In the genomic region with DNA sequence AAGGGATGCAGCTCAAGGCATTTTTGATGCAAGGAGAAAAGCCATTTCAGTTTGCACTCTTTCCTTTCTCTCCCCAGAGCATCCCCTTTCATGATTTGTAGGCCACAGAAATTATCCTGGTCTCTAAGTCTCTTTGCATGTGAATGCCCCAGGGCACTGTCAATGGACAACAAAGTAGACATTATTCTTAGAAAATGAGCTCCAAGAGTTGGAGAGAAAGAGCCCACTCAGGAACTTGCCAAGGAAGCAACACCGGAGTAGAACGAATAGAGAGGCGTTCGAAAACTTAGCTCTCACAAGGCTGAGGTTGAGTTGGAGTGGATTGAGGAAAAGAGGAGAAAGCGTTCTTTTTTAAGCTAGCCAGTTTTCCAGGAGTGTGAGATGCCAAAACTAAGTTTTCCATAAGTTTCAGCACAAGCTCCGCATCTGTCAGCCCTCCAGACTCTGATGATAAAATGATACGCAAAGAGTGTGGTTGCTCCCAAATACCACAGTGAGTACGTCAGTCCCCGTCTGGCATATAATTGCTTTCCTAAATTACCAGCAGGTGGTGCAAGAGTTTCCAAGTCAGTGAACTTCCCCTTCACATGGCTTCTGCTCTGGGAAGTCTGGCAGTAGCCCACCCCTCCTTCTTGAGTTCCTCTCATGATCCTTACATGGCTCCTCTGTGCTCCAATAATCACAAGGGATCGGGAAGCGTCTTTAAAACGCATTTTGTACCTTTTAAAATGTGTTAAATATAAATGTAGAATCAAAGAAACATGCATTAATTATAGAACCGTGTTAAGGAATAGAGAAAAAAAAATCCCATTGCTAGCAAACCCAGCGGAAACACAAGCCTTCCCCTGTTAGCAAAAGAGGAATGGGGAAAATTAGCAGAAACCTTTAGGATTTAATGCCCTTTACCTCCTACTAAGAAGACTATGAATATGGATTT, we compare ENCODE assay signal across 8 cellular contexts.
DNase-seq lines count a peak whose midpoint lies in the region; ATAC-seq and TF ChIP-seq lines count a peak whose summit lies in the region.

No MANE protein-coding gene starts in this region.

- TF ChIP-seq CTCF in AG04450 (IDR thresholded peaks at IDR 0.05; ENCODE audit: low read depth, low read length), result peak; percentile 54
- peak; percentile 61 for TF ChIP-seq CTCF in GM12873 (IDR thresholded peaks at IDR 0.05; ENCODE audit: insufficient read depth, low read depth, low read length, missing control alignments)
- peak; percentile 24 to 74 (median 64) for TF ChIP-seq CTCF in heart right ventricle (IDR thresholded peaks at IDR 0.05)
- peak in 3 of 4 experiments; percentile 43 to 73 (median 62) for TF ChIP-seq CTCF in prostate gland (IDR thresholded peaks at IDR 0.05)

- ATAC-seq in HG02885 (IDR thresholded peaks at IDR 0.05; ENCODE audit: poor library complexity, unreplicated experiment), result peak; percentile 82
- ATAC-seq in activated CD8-positive, alpha-beta T cell treated with anti-CD3 and anti-CD28 coated beads, Interleukin-2, amount 10 ng/mL, durations not matched to agents 7 days and 5 days, result no peak
- peak in 6 of 8 donors; percentile 71 to 88 (median 78) for ATAC-seq in heart right ventricle

- CTCF ChIA-PET in AG04450 (lab: Charles Lee), result interaction anchor here (0.6 to 2.5 kb wide), 15 partner anchors 10 to 1280 kb away, joined by 3 to 16 read pairs (median 4); a partner anchor contains a TSS
- CTCF ChIA-PET in activated CD8-positive, alpha-beta T cell treated with anti-CD3 and anti-CD28 coated beads, Interleukin-2, amount 10 ng/mL, durations not matched to agents 7 days and 5 days (lab: Charles Lee), result interaction anchor here (0.9 to 1.0 kb wide), 2 partner anchors 8 to 10 kb away, joined by 3 to 4 read pairs; no protein-coding TSS in a partner anchor

- intact Hi-C loops in heart right ventricle (cut with DNase I), result loop anchor here in 8 of 10 donors (5.0 to 10.0 kb wide), 8 partner anchors 813 to 1283 kb away; a partner anchor contains a TSS
- intact Hi-C loops in prostate gland (cut with DNase I), result loop anchor here (10.0 kb wide), 1 partner anchor 1283 kb away; no protein-coding TSS in a partner anchor

- POLR2A ChIA-PET in AG04450 (lab: Yijun Ruan, JAX), result no interaction called here
- POLR2A ChIA-PET in activated CD8-positive, alpha-beta T cell treated with anti-CD3 and anti-CD28 coated beads, Interleukin-2, amount 10 ng/mL, durations not matched to agents 7 days and 5 days (lab: Charles Lee), result no interaction called here

- peaks cover 0 to 4% (median 0%) of the 10 kb centered on the region in 9 donors for H3K4me1 ChIP-seq in heart right ventricle
- no peaks in the 10 kb centered on the region for H3K4me1 ChIP-seq in prostate gland (replicated peaks)

- no peaks in the 10 kb centered on the region for H3K27me3 Mint-ChIP-seq in activated CD8-positive, alpha-beta T cell treated with anti-CD3 and anti-CD28 coated beads, Interleukin-2, amount 10 ng/mL, durations not matched to agents 7 days and 5 days (ENCODE audit: low read depth)
- H3K27me3 Mint-ChIP-seq in activated T-cell treated with anti-CD3 and anti-CD28 coated beads, Interleukin-2, amount 50 U/mL, for 24 hours, result no peaks in the 10 kb centered on the region

- H3K4me3 ChIP-seq in AG04450 (ENCODE audit: low read depth, low read length) (no peak overlapping the region), heart right ventricle (no peak overlapping the region), prostate gland (no peak overlapping the region)

- H3K4me1 Mint-ChIP-seq in activated CD8-positive, alpha-beta T cell treated with anti-CD3 and anti-CD28 coated beads, Interleukin-2, amount 10 ng/mL, durations not matched to agents 7 days and 5 days (ENCODE audit: low read depth), result no peaks in the 10 kb centered on the region
- no peaks in the 10 kb centered on the region for H3K4me1 Mint-ChIP-seq in activated T-cell treated with anti-CD3 and anti-CD28 coated beads, Interleukin-2, amount 50 U/mL, for 24 hours (ENCODE audit: low read depth)

- DNase-seq in AG04450 (ENCODE audit: low read depth, low spot score) (peak; percentile 37), NCI-H2107 treated with DMSO at 0.1 percent for 48 hours (lab: John Stamatoyannopoulos, UW; ENCODE audit: unreplicated experiment) (peak; percentile 72), heart right ventricle (peak in 1 of 2 donors; percentile 41), prostate gland (ENCODE audit: low spot score) (peak; percentile 43)
- peak; percentile 24 for DNase-seq in activated CD8-positive, alpha-beta T cell treated with anti-CD3 and anti-CD28 coated beads, Interleukin-2, amount 10 ng/mL, durations not matched to agents 7 days and 5 days
- no peak for DNase-seq in activated T-cell treated with anti-CD3 and anti-CD28 coated beads, Interleukin-2, amount 50 U/mL, for 24 hours

- H3K4me3 Mint-ChIP-seq in activated CD8-positive, alpha-beta T cell treated with anti-CD3 and anti-CD28 coated beads, Interleukin-2, amount 10 ng/mL, durations not matched to agents 7 days and 5 days, result no peak overlapping the region
- no peak overlapping the region for H3K4me3 Mint-ChIP-seq in activated T-cell treated with anti-CD3 and anti-CD28 coated beads, Interleukin-2, amount 50 U/mL, for 24 hours

- no peak overlapping the region for H3K27ac ChIP-seq in AG04450 (ENCODE audit: low read depth, low read length)
- H3K27ac ChIP-seq in heart right ventricle, result no peak overlapping the region
- H3K27ac ChIP-seq in prostate gland, result no peak overlapping the region

- H3K36me3 Mint-ChIP-seq in activated CD8-positive, alpha-beta T cell treated with anti-CD3 and anti-CD28 coated beads, Interleukin-2, amount 10 ng/mL, durations not matched to agents 7 days and 5 days (ENCODE audit: low read depth), result no peaks in the 10 kb centered on the region
- no peaks in the 10 kb centered on the region for H3K36me3 Mint-ChIP-seq in activated T-cell treated with anti-CD3 and anti-CD28 coated beads, Interleukin-2, amount 50 U/mL, for 24 hours (ENCODE audit: low read depth)

- no peaks in the 10 kb centered on the region for H3K36me3 ChIP-seq in heart right ventricle
- no peaks in the 10 kb centered on the region for H3K36me3 ChIP-seq in prostate gland

- H3K27me3 ChIP-seq in AG04450 (ENCODE audit: control insufficient read depth, insufficient read depth, low read length) (no peaks in the 10 kb centered on the region), heart right ventricle (peaks cover 0 to 9% (median 0%) of the 10 kb centered on the region in 7 donors), prostate gland (replicated peaks; ENCODE audit: insufficient read depth) (no peaks in the 10 kb centered on the region)

- 33 to 36% methylated on average over 14 of the region's 14 CpGs for WGBS in heart right ventricle, 2 donors
- 39% methylated on average over 14 of the region's 14 CpGs for WGBS in prostate gland

- no peak overlapping the region for H3K27ac Mint-ChIP-seq in activated CD8-positive, alpha-beta T cell treated with anti-CD3 and anti-CD28 coated beads, Interleukin-2, amount 10 ng/mL, durations not matched to agents 7 days and 5 days
- H3K27ac Mint-ChIP-seq in activated T-cell treated with anti-CD3 and anti-CD28 coated beads, Interleukin-2, amount 50 U/mL, for 24 hours, result no peak overlapping the region

- H3K9me3 Mint-ChIP-seq in activated CD8-positive, alpha-beta T cell treated with anti-CD3 and anti-CD28 coated beads, Interleukin-2, amount 10 ng/mL, durations not matched to agents 7 days and 5 days (ENCODE audit: insufficient read depth), result no peaks in the 10 kb centered on the region
- no peaks in the 10 kb centered on the region for H3K9me3 Mint-ChIP-seq in activated T-cell treated with anti-CD3 and anti-CD28 coated beads, Interleukin-2, amount 50 U/mL, for 24 hours

- TF ChIP-seq POLR2A in prostate gland (IDR thresholded peaks at IDR 0.05), result no peak

- H3K9me3 ChIP-seq in AG04450 (ENCODE audit: control insufficient read depth, insufficient read depth, low read length) (no peaks in the 10 kb centered on the region), heart right ventricle (no peaks in the 10 kb centered on the region), prostate gland (no peaks in the 10 kb centered on the region)
